ENCODE assay signal across 9 cellular contexts in genomic region chr4:130668859-130669258, GRCh38.
"Had no signal": no experiment of that assay in that cellular context is flagged by ENCODE, and none has a peak within 500 bp of the region (broad histone marks: within the 10 kb centered on the region; RNA-seq: fewer than 3 reads in every experiment).

No MANE protein-coding gene starts in this region.

- H3K4me3 ChIP-seq: GM23248, GM23338, HAP-1 had no signal

- H3K9me3 ChIP-seq: HAP-1 had no signal

- H3K4me1 ChIP-seq: HAP-1 had no signal

- DNase-seq: GM23248, GOT3, H7, H9, HCEC 1CT, HFFc6 had no signal

- H3K4me2 ChIP-seq: GM23338 had no signal

- H3K9ac ChIP-seq: GM23248 had no signal

- H3K36me3 ChIP-seq: HAP-1 had no signal

- ATAC-seq: GM23338, HCT116 had no signal

- H2AFZ ChIP-seq: GM23248, GM23338 had no signal

- H3K27ac ChIP-seq: GM23248 had no signal
